ENCODE assay signal across 8 cellular contexts in the genomic region with DNA sequence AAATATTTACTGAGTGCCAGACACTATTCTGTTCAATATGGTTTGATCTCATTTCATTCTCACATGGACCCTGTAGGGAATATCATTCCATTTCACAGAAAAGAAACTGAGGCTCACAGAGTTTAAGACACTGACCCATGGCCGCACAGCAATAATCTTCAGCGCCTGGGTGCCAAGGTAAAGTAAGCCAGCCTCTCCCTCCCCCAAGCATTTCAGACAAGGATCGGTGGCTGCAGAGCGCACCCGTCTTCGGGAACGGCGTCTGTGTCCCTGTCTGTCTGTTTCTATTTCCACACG. TPM values are rescaled to one million over a fixed set of nuclear protein-coding genes. Genes with fewer than 3 reads are reported as not detected.
A peak's percentile ranks its signal among the peaks of the same experiment; 100 is the strongest.
DNase-seq lines count a peak whose midpoint lies in the region; TF ChIP-seq lines count a peak whose summit lies in the region.

No MANE protein-coding gene starts in this region.

- peak overlapping the region; percentile 54; the same call in 1 of the 2 replicates for H3K27ac Mint-ChIP-seq in HFFc6

- DNase-seq in A673 (ENCODE audit: low spot score) (no peak), HFFc6 (no peak), mammary epithelial cell (no peak), midbrain (lab: John Stamatoyannopoulos, UW) (no peak), NCI-H748 (lab: John Stamatoyannopoulos, UW; ENCODE audit: unreplicated experiment) (no peak), glomerular visceral epithelial cell (ENCODE audit: extremely low spot score) (no peak), NCI-H187 (lab: John Stamatoyannopoulos, UW) (no peak)

- peak overlapping the region; percentile 77 for H3K27ac ChIP-seq in A673 (ENCODE audit: low read depth, low read length, poor library complexity, severe bottlenecking)
- no peak overlapping the region for H3K27ac ChIP-seq in mammary epithelial cell (ENCODE audit: insufficient read depth, low read depth, low read length)
- peak overlapping the region; percentile 10 for H3K27ac ChIP-seq in mesodermal cell (ENCODE audit: low read depth, low read length, severe bottlenecking)

- H3K27me3 ChIP-seq in A673 (replicated peaks; ENCODE audit: insufficient read depth, low read depth, low read length, poor library complexity) (no peaks in the 10 kb centered on the region), mammary epithelial cell (ENCODE audit: insufficient read depth, low read length) (peaks cover 28% of the 10 kb centered on the region)

- H3K4me1 ChIP-seq in A673 (ENCODE audit: insufficient read depth, low read length, poor library complexity, severe bottlenecking) (peaks cover 21% of the 10 kb centered on the region), mammary epithelial cell (ENCODE audit: insufficient read depth, low read length) (peaks cover 29% of the 10 kb centered on the region), mesodermal cell (ENCODE audit: control insufficient read depth, insufficient read depth, low read length, poor library complexity, severe bottlenecking) (peaks cover 20% of the 10 kb centered on the region)

- H3K9me3 ChIP-seq in A673 (ENCODE audit: low read depth, low read length, poor library complexity, severe bottlenecking) (no peaks in the 10 kb centered on the region), mammary epithelial cell (replicated peaks; ENCODE audit: insufficient read depth, low read length) (peaks cover 4% of the 10 kb centered on the region), mesodermal cell (ENCODE audit: control insufficient read depth, low read length) (no peaks in the 10 kb centered on the region)

- in situ Hi-C loops in mammary epithelial cell (cut with MboI; ENCODE audit: low sequenced_read_pairs in 2 of 2), result no loop called here

- no peaks in the 10 kb centered on the region for H3K36me3 Mint-ChIP-seq in HFFc6 (ENCODE audit: low read depth)

- 2% methylated on average over 8 of the region's 9 CpGs for WGBS in mammary epithelial cell (ENCODE audit: low coverage, missing lambda C conversion rate)
- 13 to 14% methylated on average over 9 of the region's 9 CpGs for WGBS in mesodermal cell (ENCODE audit: insufficient coverage in 2 of 2), 2 experiments

- POLR2A ChIA-PET in A673 (lab: Charles Lee; ENCODE audit: low non-redundant PET), result no interaction called here

- peaks cover 39% of the 10 kb centered on the region for H3K4me1 Mint-ChIP-seq in HFFc6 (ENCODE audit: low read depth)

- H3K9ac ChIP-seq in mammary epithelial cell (ENCODE audit: insufficient read depth, low read length), result no peak overlapping the region

- H3K79me2 ChIP-seq in mammary epithelial cell (ENCODE audit: insufficient read depth, low read length), result no peaks in the 10 kb centered on the region

- TF ChIP-seq CTCF in A673 (conservative IDR thresholded peaks at IDR 0.05; ENCODE audit: low read depth, low read length) (no peak), HFFc6 (IDR thresholded peaks at IDR 0.05) (no peak), mammary epithelial cell (conservative IDR thresholded peaks at IDR 0.05 in 1 of 2, IDR thresholded peaks at IDR 0.05 in 1 of 2; ENCODE audit: extremely low read depth in 1 of 2, insufficient read depth in 1 of 2, low read depth in 1 of 2, low read length in 2 of 2) (no peak)

- H3K36me3 ChIP-seq in A673 (ENCODE audit: insufficient read depth, low read length, poor library complexity, severe bottlenecking) (no peaks in the 10 kb centered on the region), mammary epithelial cell (ENCODE audit: insufficient read depth, low read length) (no peaks in the 10 kb centered on the region), mesodermal cell (ENCODE audit: control insufficient read depth, insufficient read depth, low read length) (no peaks in the 10 kb centered on the region)

- peak overlapping the region; percentile 91 for H3K4me2 ChIP-seq in mammary epithelial cell (ENCODE audit: insufficient read depth, low read depth, low read length)

- peaks cover 3% of the 10 kb centered on the region for H4K20me1 ChIP-seq in mammary epithelial cell (ENCODE audit: insufficient read depth, low read length)

- BruUV-seq in A673 (replicated peaks; lab: Mats Ljungman, UMichigan) (no TSS peak), mammary epithelial cell (replicated peaks; lab: Mats Ljungman, UMichigan) (no TSS peak)

- intact Hi-C loops in A673 (cut with micrococcal nuclease; ENCODE audit: unreplicated experiment) (loop anchor here (5.0 kb wide), 1 partner anchor 151 kb away; the partner anchor contains the start of genes CDKN2D and KRI1), mammary epithelial cell (cut with micrococcal nuclease) (loop anchor here (1.0 kb wide), 1 partner anchor 12 kb away; no protein-coding TSS in a partner anchor)

- dilution Hi-C loops in mammary epithelial cell (cut with HindIII; ENCODE audit: low sequenced_read_pairs), result no loop called here

- H3K4me3 Mint-ChIP-seq in HFFc6, result peak overlapping the region; percentile 84

- H3K9me3 Mint-ChIP-seq in HFFc6, result no peaks in the 10 kb centered on the region

- H2AFZ ChIP-seq in mammary epithelial cell (ENCODE audit: low read depth, low read length), result peak overlapping the region; percentile 97

- CTCF ChIA-PET in A673 (lab: Charles Lee) (interaction anchor here (0.6 to 3.6 kb wide), 7 partner anchors 11 to 479 kb away, joined by 3 to 34 read pairs (median 4); partner anchors contain the start of genes CDC37, ICAM5, KRI1 and OLFM2), mammary epithelial cell (lab: Charles Lee; ENCODE audit: low non-redundant PET) (interaction anchor here (0.6 to 0.7 kb wide), 2 partner anchors 13 to 173 kb away, joined by 3 read pairs; partner anchors contain the start of gene CDC37)

- H3K4me3 ChIP-seq in A673 (ENCODE audit: low read depth, low read length, poor library complexity, severe bottlenecking) (peak overlapping the region; percentile 54), mammary epithelial cell (replicated peaks in 1 of 3; ENCODE audit: insufficient read depth in 1 of 3, low read depth in 2 of 3, low read length in 3 of 3) (peak overlapping the region; percentile 53 to 58 (median 55)), mesodermal cell (ENCODE audit: extremely low read depth, insufficient read depth, low read length, poor library complexity, severe bottlenecking) (peak overlapping the region; percentile 46)

- peaks cover 8% of the 10 kb centered on the region for H3K27me3 Mint-ChIP-seq in HFFc6 (ENCODE audit: insufficient read depth)

RNA-seq across cellular contexts. Expression of gene PDE4A, which starts 4.3 kb away (rescaled TPM):
- 32.5 and 40.1 TPM in 2 replicates for total RNA-seq in A673 (2021)
- 10 to 100 TPM; 10.1 to 18.9 (median 10.8) TPM for total RNA-seq in HFFc6 (2021; fragmentation: NEBNext Ultra II Directional; extraction: Animal tissue kit (Norgen Biotek cat#: 25700))
- total RNA-seq in mammary epithelial cell, result 1 to 10 TPM; 1.3 to 1.5 TPM
- polyA plus RNA-seq in mammary epithelial cell, result 0.45 TPM
- polyA minus RNA-seq in mammary epithelial cell, result 2.4 TPM
- polyA plus RNA-seq in mesodermal cell (2013, experiment 1 of 2), result 5.8 TPM
- 5.3 TPM for polyA plus RNA-seq in mesodermal cell (2013, experiment 2 of 2)

RNA-seq across cellular contexts. Expression of gene CDC37, which starts 12.7 kb away (rescaled TPM):
- total RNA-seq in A673 (2021), result 272 and 288 TPM in 2 replicates
- 100 to 1,000 TPM; 222 to 280 (median 250) TPM for total RNA-seq in HFFc6 (2021; fragmentation: NEBNext Ultra II Directional; extraction: Animal tissue kit (Norgen Biotek cat#: 25700))
- total RNA-seq in mammary epithelial cell, result 100 to 1,000 TPM; 114 to 217 TPM
- polyA plus RNA-seq in mammary epithelial cell, result 348 TPM
- 108 TPM for polyA minus RNA-seq in mammary epithelial cell
- 222 TPM for polyA plus RNA-seq in mesodermal cell (2013, experiment 1 of 2)
- 182 TPM for polyA plus RNA-seq in mesodermal cell (2013, experiment 2 of 2)

RNA-seq across cellular contexts. Expression of gene TYK2, which starts 35.7 kb away (rescaled TPM):
- total RNA-seq in A673 (2021) (118 and 121 TPM in 2 replicates), mammary epithelial cell (100 to 1,000 TPM in 1 of 2 donors, 10 to 100 TPM in 1; 43.5 to 110 TPM)
- total RNA-seq in HFFc6 (2021; fragmentation: NEBNext Ultra II Directional; extraction: Animal tissue kit (Norgen Biotek cat#: 25700)), result 10 to 100 TPM; 67.9 to 82.3 (median 78.5) TPM
- 29.4 TPM for polyA plus RNA-seq in mammary epithelial cell
- 100 TPM for polyA minus RNA-seq in mammary epithelial cell
- 83.0 TPM for polyA plus RNA-seq in mesodermal cell (2013, experiment 1 of 2)
- polyA plus RNA-seq in mesodermal cell (2013, experiment 2 of 2), result 69.6 TPM

Comparison
In these comparisons a context has a peak if more than half of its experiments do, and no peak if none do; other contexts are left out.
1. RNA of gene PDE4A, which starts 4.3 kb away (total RNA-seq): 32.5 to 40.1 TPM in A673 and 10.1 to 18.9 TPM in HFFc6; 1.3 to 1.5 TPM in mammary epithelial cell; every median in the first group is over 4 times any median in the second.
2. Peak in every context shown above with its lines, with median percentiles within 50 percentile points of each other: H3K4me3 ChIP-seq.